Comparison of ENCODE assay signal across 24 cellular contexts in genomic region chr7:30835396-30835915, GRCh38.
"Had no signal": no experiment of that assay in that cellular context is flagged by ENCODE, and none has a peak within 500 bp of the region (broad histone marks: within the 10 kb centered on the region; RNA-seq: fewer than 3 reads in every experiment).

No MANE protein-coding gene starts in this region.

- H3K27ac Mint-ChIP-seq: immature natural killer cell; natural killer cell; stimulated activated effector memory CD8-positive, alpha-beta T cell treated with anti-CD3 and anti-CD28 coated beads, Interleukin-12 subunit alpha, Interleukin-12 subunit beta, amount 100 ng/mL, for 72 hours had no signal

- H3K27me3 ChIP-seq: esophagus squamous epithelium, sigmoid colon, stomach, thyroid gland had no signal

- H3K36me3 Mint-ChIP-seq: stimulated activated effector memory CD8-positive, alpha-beta T cell treated with anti-CD3 and anti-CD28 coated beads, Interleukin-12 subunit alpha, Interleukin-12 subunit beta, amount 100 ng/mL, for 72 hours had no signal

- H3K9me3 ChIP-seq: prostate gland, thyroid gland had no signal

- H3K4me3 Mint-ChIP-seq: immature natural killer cell; natural killer cell; stimulated activated effector memory CD8-positive, alpha-beta T cell treated with anti-CD3 and anti-CD28 coated beads, Interleukin-12 subunit alpha, Interleukin-12 subunit beta, amount 100 ng/mL, for 72 hours had no signal

- ATAC-seq: left colon; left ventricle myocardium superior; lower lobe of right lung; natural killer cell; right cardiac atrium; stimulated activated effector memory CD8-positive, alpha-beta T cell treated with anti-CD3 and anti-CD28 coated beads, Interleukin-12 subunit alpha, Interleukin-12 subunit beta, amount 100 ng/mL, for 72 hours had no signal

- H3K4me3 ChIP-seq: coronary artery, esophagus squamous epithelium, lower lobe of right lung, prostate gland, sigmoid colon, stomach, thyroid gland had no signal

- H3K36me3 ChIP-seq: prostate gland, thyroid gland had no signal

- H3K4me1 Mint-ChIP-seq: immature natural killer cell; natural killer cell; stimulated activated effector memory CD8-positive, alpha-beta T cell treated with anti-CD3 and anti-CD28 coated beads, Interleukin-12 subunit alpha, Interleukin-12 subunit beta, amount 100 ng/mL, for 72 hours had no signal

- DNase-seq: dermis blood vessel endothelial cell; effector memory CD4-positive, alpha-beta T cell; esophagus squamous epithelium; hypothalamus; immature natural killer cell; islet precursor cell; kidney glomerular epithelial cell; left colon; left ventricle myocardium superior; lower lobe of right lung; natural killer cell; occipital lobe; right cardiac atrium; sigmoid colon; stimulated activated CD4-positive, alpha-beta T cell treated with anti-CD3 and anti-CD28 coated beads, Interleukin-2, amount 100 ng/mL, for 24 hours; stimulated activated CD4-positive, alpha-beta T cell treated with anti-CD3 and anti-CD28 coated beads, Interleukin-4, amount 100 ng/mL, for 24 hours; stimulated activated naive CD4-positive, alpha-beta T cell treated with Interleukin-2 at 50 U/mL for 16 hours; stomach; thyroid gland; trophoblast cell had no signal

- H3K4me1 ChIP-seq: esophagus squamous epithelium, lower lobe of right lung, parathyroid adenoma, prostate gland, stomach had no signal

- H3K27ac ChIP-seq: coronary artery, esophagus squamous epithelium, lower lobe of right lung, parathyroid adenoma, prostate gland, sigmoid colon, stomach, thyroid gland had no signal
